Comparison of ENCODE assay signal across 10 cellular contexts in genomic region chr6:154605207-154605877, GRCh38.
DNase-seq lines count a peak whose midpoint lies in the region; ATAC-seq, FAIRE-seq and TF ChIP-seq lines count a peak whose summit lies in the region.
"Had no signal": no experiment of that assay in that cellular context is flagged by ENCODE, and none has a peak within 500 bp of the region (broad histone marks: within the 10 kb centered on the region; RNA-seq: fewer than 3 reads in every experiment).

No MANE protein-coding gene starts in this region.

- H3K4me1 ChIP-seq in GM12878 (ENCODE audit: control insufficient read depth, insufficient read depth, low read length) = peaks cover 31% of the 10 kb centered on the region

- TF ChIP-seq CTCF in GM13977 (IDR thresholded peaks at IDR 0.05; ENCODE audit: extremely low read depth, insufficient read depth, missing control alignments) (no peak), GM12878 (IDR thresholded peaks at IDR 0.05 in 2 of 3, conservative IDR thresholded peaks at IDR 0.05 in 1 of 3; ENCODE audit: control insufficient read depth in 2 of 3, extremely low read depth in 1 of 3, insufficient read depth in 1 of 3, low read depth in 3 of 3, low read length in 3 of 3) (no peak)

- CTCF ChIA-PET in GM12878 (lab: Yijun Ruan, JAX) = interaction anchor here (0.7 to 1.7 kb wide), 5 partner anchors 24 to 567 kb away, joined by 3 to 8 read pairs (median 4); no protein-coding TSS in a partner anchor

- intact Hi-C loops in GM12878 (cut with micrococcal nuclease; ENCODE audit: unreplicated experiment) = loop anchor here (1.0 to 10.0 kb wide), 6 partner anchors 127 to 569 kb away; partner anchors contain the start of gene SCAF8

- no TSS peak for BruUV-seq in GM12878 (replicated peaks; lab: Mats Ljungman, UMichigan)

- H4K20me1 ChIP-seq in GM12878 (ENCODE audit: control insufficient read depth, insufficient read depth) = no peaks in the 10 kb centered on the region

- peaks cover 2% of the 10 kb centered on the region; the same call in 2 of the 3 replicates for H3K9me3 ChIP-seq in GM12878 (replicated peaks; ENCODE audit: control insufficient read depth, insufficient read depth, low read length)

- no peak for TF ChIP-seq RAD21 in GM12878 (IDR thresholded peaks at IDR 0.05; ENCODE audit: insufficient read depth, low read depth, low read length)

- RAD21 ChIA-PET in GM12878 (lab: Charles Lee; ENCODE audit: unreplicated experiment) = interaction anchor here (0.7 to 1.5 kb wide), 6 partner anchors 10 to 566 kb away, joined by 3 to 4 read pairs (median 3); no protein-coding TSS in a partner anchor

- ATAC-seq in GM21360 (IDR thresholded peaks at IDR 0.05; ENCODE audit: unreplicated experiment) (peak; percentile 39), HG03342 (IDR thresholded peaks at IDR 0.05; ENCODE audit: unreplicated experiment) (peak; percentile 42), GM12878 (peak; percentile 67), GM21526 (IDR thresholded peaks at IDR 0.05; ENCODE audit: low FRiP score, unreplicated experiment) (no peak)

- H3K4me3 ChIP-seq in GM12878 = no peak overlapping the region; the same call in 1 of the 2 replicates

- peak overlapping the region; percentile 36 for H3K4me2 ChIP-seq in GM12878 (ENCODE audit: control insufficient read depth, insufficient read depth)

- no peaks in the 10 kb centered on the region for H3K27me3 ChIP-seq in GM12878 (replicated peaks in 1 of 2; ENCODE audit: control insufficient read depth in 2 of 2, insufficient read depth in 2 of 2, low read length in 1 of 2)

- H3K79me2 ChIP-seq in GM12878 (ENCODE audit: control insufficient read depth, insufficient read depth, low read length) = no peaks in the 10 kb centered on the region

- TF ChIP-seq POLR2A in GM12878 (IDR thresholded peaks at IDR 0.05; ENCODE audit: low read depth, low read length) = no peak

- H2AFZ ChIP-seq in GM12878 (ENCODE audit: control insufficient read depth, low read depth, low read length) = no peak overlapping the region

- no peaks in the 10 kb centered on the region for H3K36me3 ChIP-seq in GM12878 (ENCODE audit: control insufficient read depth in 2 of 2, insufficient read depth in 2 of 2, low read length in 1 of 2)

- DNase-seq in GM13977 (ENCODE audit: low spot score) (peak; percentile 33), GM12878 (ENCODE audit: low read depth, low spot score) (peak; percentile 83), NCI-H2107 treated with DMSO at 0.1 percent for 48 hours (lab: John Stamatoyannopoulos, UW; ENCODE audit: unreplicated experiment) (no peak), NCI-H1105 treated with DMSO at 0.1 percent for 48 hours (lab: John Stamatoyannopoulos, UW) (no peak), mucosa of gallbladder (ENCODE audit: low spot score) (no peak)
- DNase-seq: hypothalamus, NCI-H2171 had no signal

- peak; percentile 90 for FAIRE-seq in GM12878 (lab: Jason Lieb, UNC)

- POLR2A ChIA-PET in GM12878 (lab: Charles Lee) = interaction anchor here (0.6 to 0.7 kb wide), 2 partner anchors 10 to 71 kb away, joined by 3 to 4 read pairs; no protein-coding TSS in a partner anchor

- peak overlapping the region; percentile 73 for H3K27ac ChIP-seq in GM12878 (ENCODE audit: control insufficient read depth, insufficient read depth)

- WGBS in GM12878 (ENCODE audit: insufficient coverage, insufficient replicate concordance, low lambda C conversion rate, missing lambda C conversion rate) = 7% methylated on average over 7 of the region's 7 CpGs

- peak; percentile 73 to 80; a peak in 2 of 4 replicates for TF ChIP-seq EP300 in GM12878 (IDR thresholded peaks at IDR 0.05; ENCODE audit: borderline replicate concordance in 1 of 2, control insufficient read depth in 1 of 2, low read depth in 2 of 2, low read length in 2 of 2)

- no peak overlapping the region for H3K9ac ChIP-seq in GM12878 (ENCODE audit: control insufficient read depth, insufficient read depth, low read length)

- in situ Hi-C loops in GM13977 (cut with MboI; ENCODE audit: low pct_unique_long_range_greater_than_20kb, low sequenced_read_pairs, unreplicated experiment) (no loop called here), GM12878 (cut with MboI) (no loop called here)

- SMC1A ChIA-PET in GM12878 (lab: Charles Lee; ENCODE audit: uncharacterized antibody, unreplicated experiment) = interaction anchor here (0.6 to 2.4 kb wide), 5 partner anchors 9 to 357 kb away, joined by 3 to 13 read pairs (median 3); no protein-coding TSS in a partner anchor

TF ChIP-seq in GM12878, 131 proteins besides CTCF, POLR2A, EP300 and RAD21 (continues in another document):
- TF ChIP-seq BMI1 (IDR thresholded peaks at IDR 0.05; ENCODE audit: borderline replicate concordance) (peak; percentile 31; the same call in 1 of the 2 replicates), MTA3 (IDR thresholded peaks at IDR 0.05; ENCODE audit: borderline replicate concordance, low read length) (peak; percentile 75; the same call in 1 of the 2 replicates), TAF1 (IDR thresholded peaks at IDR 0.05; ENCODE audit: borderline replicate concordance, low read depth, low read length) (no peak), NR2C1 (IDR thresholded peaks at IDR 0.05) (no peak), RUNX3 (IDR thresholded peaks at IDR 0.05; ENCODE audit: low read length) (peak; percentile 96), ATF7 (IDR thresholded peaks at IDR 0.05; ENCODE audit: low read depth) (peak; percentile 93), SMARCA5 (IDR thresholded peaks at IDR 0.05) (no peak), MEF2A (IDR thresholded peaks at IDR 0.05; ENCODE audit: insufficient read depth, low read depth, low read length) (peak; percentile 66), GABPA (IDR thresholded peaks at IDR 0.05; ENCODE audit: low read depth) (no peak), RCOR1 (conservative IDR thresholded peaks at IDR 0.05; ENCODE audit: low read depth, low read length) (peak; percentile 38; the same call in 1 of the 2 replicates), TARDBP (IDR thresholded peaks at IDR 0.05; ENCODE audit: borderline replicate concordance) (no peak), BCL3 (IDR thresholded peaks at IDR 0.05; ENCODE audit: borderline replicate concordance, insufficient read depth, low read depth, low read length, poor library complexity, severe bottlenecking) (no peak), ESRRA (IDR thresholded peaks at IDR 0.05; ENCODE audit: low read length) (no peak), ZBTB40 (IDR thresholded peaks at IDR 0.05; ENCODE audit: borderline replicate concordance) (peak; percentile 50), ZNF207 (IDR thresholded peaks at IDR 0.05; ENCODE audit: borderline replicate concordance) (no peak)
- TF ChIP-seq, protein P1, sequence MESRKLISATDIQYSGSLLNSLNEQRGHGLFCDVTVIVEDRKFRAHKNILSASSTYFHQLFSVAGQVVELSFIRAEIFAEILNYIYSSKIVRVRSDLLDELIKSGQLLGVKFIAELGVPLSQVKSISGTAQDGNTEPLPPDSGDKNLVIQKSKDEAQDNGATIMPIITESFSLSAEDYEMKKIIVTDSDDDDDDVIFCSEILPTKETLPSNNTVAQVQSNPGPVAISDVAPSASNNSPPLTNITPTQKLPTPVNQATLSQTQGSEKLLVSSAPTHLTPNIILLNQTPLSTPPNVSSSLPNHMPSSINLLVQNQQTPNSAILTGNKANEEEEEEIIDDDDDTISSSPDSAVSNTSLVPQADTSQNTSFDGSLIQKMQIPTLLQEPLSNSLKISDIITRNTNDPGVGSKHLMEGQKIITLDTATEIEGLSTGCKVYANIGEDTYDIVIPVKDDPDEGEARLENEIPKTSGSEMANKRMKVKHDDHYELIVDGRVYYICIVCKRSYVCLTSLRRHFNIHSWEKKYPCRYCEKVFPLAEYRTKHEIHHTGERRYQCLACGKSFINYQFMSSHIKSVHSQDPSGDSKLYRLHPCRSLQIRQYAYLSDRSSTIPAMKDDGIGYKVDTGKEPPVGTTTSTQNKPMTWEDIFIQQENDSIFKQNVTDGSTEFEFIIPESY (IDR thresholded peaks at IDR 0.05) = no peak

Comparison
In these comparisons a context has a peak if more than half of its experiments do, and no peak if none do; other contexts are left out.
1. DNase-seq: peak in GM13977 (single experiment) and GM12878 (single experiment); none in NCI-H2107 treated with DMSO at 0.1 percent for 48 hours (single experiment), NCI-H1105 treated with DMSO at 0.1 percent for 48 hours (single experiment) and mucosa of gallbladder (single experiment).